14 cellular contexts compared by ENCODE assay signal in the genomic region with DNA sequence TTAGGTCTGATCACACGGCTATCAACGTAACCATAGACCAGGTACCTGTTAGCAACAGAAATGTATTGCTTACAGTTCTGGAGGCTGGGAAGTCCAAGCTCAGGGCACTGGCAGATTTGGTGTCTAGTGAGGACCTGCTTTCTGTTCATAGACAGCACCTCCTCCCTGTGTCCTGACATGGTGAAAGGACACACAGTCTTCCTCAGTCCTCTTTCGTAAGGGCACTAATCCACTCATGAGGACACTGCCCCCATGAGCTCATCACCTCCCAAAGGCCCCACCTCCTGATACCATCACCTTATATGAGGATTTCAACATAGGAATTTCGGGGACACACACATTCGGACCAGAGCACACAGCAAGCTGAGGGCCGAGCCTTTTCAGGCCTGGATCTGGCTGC.
DNase-seq lines count a peak whose midpoint lies in the region; ATAC-seq and TF ChIP-seq lines count a peak whose summit lies in the region.
"Had no signal": no experiment of that assay in that cellular context is flagged by ENCODE, and none has a peak within 500 bp of the region (broad histone marks: within the 10 kb centered on the region; RNA-seq: fewer than 3 reads in every experiment).

No MANE protein-coding gene starts in this region.

- no peaks in the 10 kb centered on the region for H3K27me3 Mint-ChIP-seq in WTC11 (ENCODE audit: low read depth)
- H3K27me3 Mint-ChIP-seq in chondrocyte (ENCODE audit: low read depth): no peaks in the 10 kb centered on the region
- H3K27me3 Mint-ChIP-seq: CD4-positive, CD25-positive, alpha-beta regulatory T cell had no signal

- intact Hi-C loops in Right ventricle myocardium superior (cut with DNase I) (no loop called here), left ventricle myocardium inferior (cut with micrococcal nuclease) (no loop called here), psoas muscle (cut with DNase I) (no loop called here)

- TF ChIP-seq CTCF in WTC11 (IDR thresholded peaks at IDR 0.05): no peak
- TF ChIP-seq CTCF in left ventricle myocardium inferior (IDR thresholded peaks at IDR 0.05; ENCODE audit: borderline replicate concordance): no peak
- TF ChIP-seq CTCF in psoas muscle (IDR thresholded peaks at IDR 0.05): no peak
- no peak for TF ChIP-seq CTCF in chondrocyte (IDR thresholded peaks at IDR 0.05)

- ATAC-seq in WTC11 (no peak), Right ventricle myocardium superior (ENCODE audit: poor library complexity) (peak; percentile 13), psoas muscle (peak; percentile 12 to 85 (median 85))

- in situ Hi-C loops in HAP-1 (cut with MboI; ENCODE audit: low sequenced_read_pairs): no loop called here

- H3K36me3 ChIP-seq in left ventricle myocardium inferior: peaks cover 48% of the 10 kb centered on the region
- peaks cover 0 to 53% of the 10 kb centered on the region in 2 donors for H3K36me3 ChIP-seq in psoas muscle (ENCODE audit: insufficient read depth in 1 of 2, low read depth in 1 of 2)
- no peaks in the 10 kb centered on the region; the same call in 1 of the 2 replicates for H3K36me3 ChIP-seq in HAP-1 (replicated peaks)

- POLR2A ChIA-PET in WTC11 (lab: Charles Lee): no interaction called here

- no peaks in the 10 kb centered on the region for H3K27me3 ChIP-seq in left ventricle myocardium inferior (ENCODE audit: low read depth)
- no peaks in the 10 kb centered on the region for H3K27me3 ChIP-seq in psoas muscle (ENCODE audit: insufficient read depth in 3 of 3, low read length in 2 of 3)
- H3K27me3 ChIP-seq in HAP-1 (ENCODE audit: low read depth): no peaks in the 10 kb centered on the region
- H3K27me3 ChIP-seq: BLaER1 treated with 17β-estradiol and CSF1 and Interleukin-3, amounts not matched to agents 10 nM and 100 nM had no signal

- WGBS in psoas muscle, 3 donors: 79 to 94% (median 80%) methylated on average over 6 of the region's 6 CpGs

- H3K4me3 ChIP-seq in left ventricle myocardium inferior (no peak overlapping the region), psoas muscle (no peak overlapping the region), HAP-1 (no peak overlapping the region)
- H3K4me3 ChIP-seq: BLaER1 treated with 17β-estradiol and CSF1 and Interleukin-3, amounts not matched to agents 10 nM and 100 nM; GM23248 had no signal

- peaks cover 55% of the 10 kb centered on the region for H3K4me1 ChIP-seq in left ventricle myocardium inferior
- no peaks in the 10 kb centered on the region for H3K4me1 ChIP-seq in psoas muscle
- no peaks in the 10 kb centered on the region for H3K4me1 ChIP-seq in HAP-1

- no peak overlapping the region for H3K4me3 Mint-ChIP-seq in WTC11
- no peak overlapping the region for H3K4me3 Mint-ChIP-seq in chondrocyte (ENCODE audit: unreplicated experiment)
- H3K4me3 Mint-ChIP-seq: CD4-positive, CD25-positive, alpha-beta regulatory T cell had no signal

- peak overlapping the region; percentile 78 for H3K27ac ChIP-seq in left ventricle myocardium inferior (replicated peaks)
- H3K27ac ChIP-seq in psoas muscle: peak overlapping the region; percentile 55
- H3K27ac ChIP-seq: BLaER1 treated with 17β-estradiol and CSF1 and Interleukin-3, amounts not matched to agents 10 nM and 100 nM; GM23248 had no signal

- H3K9me3 ChIP-seq in left ventricle myocardium inferior (replicated peaks) (no peaks in the 10 kb centered on the region), psoas muscle (no peaks in the 10 kb centered on the region), HAP-1 (no peaks in the 10 kb centered on the region)

- no peak for DNase-seq in WTC11 (ENCODE audit: low spot score)
- DNase-seq in Right ventricle myocardium superior: no peak
- DNase-seq in left ventricle myocardium inferior: no peak
- no peak for DNase-seq in psoas muscle
- DNase-seq in chondrocyte (ENCODE audit: low spot score): no peak
- no peak for DNase-seq in DMS 273 (lab: John Stamatoyannopoulos, UW; ENCODE audit: unreplicated experiment)
- DNase-seq in HAP-1 (ENCODE audit: low spot score in 2 of 2): no peak
- no peak for DNase-seq in NK-92 treated with Interleukin-12 subunit alpha and Interleukin-12 subunit beta, amount 100 ng/mL, for 24 hours (lab: John Stamatoyannopoulos, UW)
- DNase-seq: ACHN; CD4-positive, CD25-positive, alpha-beta regulatory T cell; DMS 273 treated with DMSO at 0.1 percent for 48 hours; GM23248; H7 had no signal

- H3K4me1 Mint-ChIP-seq in WTC11 (no peaks in the 10 kb centered on the region; the same call in 1 of the 2 replicates), chondrocyte (ENCODE audit: low read depth) (peaks cover 3% of the 10 kb centered on the region)
- H3K4me1 Mint-ChIP-seq: CD4-positive, CD25-positive, alpha-beta regulatory T cell had no signal

- H3K27ac Mint-ChIP-seq in WTC11 (0 out of 2 replicates have a peak overlapping the region, but pooled peaks have one; percentile 23), chondrocyte (ENCODE audit: unreplicated experiment) (no peak overlapping the region)
- H3K27ac Mint-ChIP-seq: CD4-positive, CD25-positive, alpha-beta regulatory T cell had no signal

- CTCF ChIA-PET in WTC11 (lab: Charles Lee): interaction anchor here (2.0 kb wide), 1 partner anchor 68 kb away, joined by 7 read pairs; no protein-coding TSS in a partner anchor

- H3K9me3 Mint-ChIP-seq in WTC11 (no peaks in the 10 kb centered on the region), chondrocyte (ENCODE audit: low read depth) (no peaks in the 10 kb centered on the region)

- peaks cover 39% of the 10 kb centered on the region for H3K36me3 Mint-ChIP-seq in WTC11
- H3K36me3 Mint-ChIP-seq in chondrocyte (ENCODE audit: low read depth): peaks cover 15% of the 10 kb centered on the region
- H3K36me3 Mint-ChIP-seq: CD4-positive, CD25-positive, alpha-beta regulatory T cell had no signal

TF ChIP-seq in WTC11, 78 proteins besides CTCF, POLR2A, EP300 and RAD21 (continues in another document):
- TF ChIP-seq JUN (CRISPR knock-in tag; IDR thresholded peaks at IDR 0.05): no peak
- TF ChIP-seq PRRX2 (CRISPR knock-in tag; IDR thresholded peaks at IDR 0.05): no peak
- TF ChIP-seq, protein P1, sequence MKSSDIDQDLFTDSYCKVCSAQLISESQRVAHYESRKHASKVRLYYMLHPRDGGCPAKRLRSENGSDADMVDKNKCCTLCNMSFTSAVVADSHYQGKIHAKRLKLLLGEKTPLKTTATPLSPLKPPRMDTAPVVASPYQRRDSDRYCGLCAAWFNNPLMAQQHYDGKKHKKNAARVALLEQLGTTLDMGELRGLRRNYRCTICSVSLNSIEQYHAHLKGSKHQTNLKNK (CRISPR knock-in tag; IDR thresholded peaks at IDR 0.05): no peak
- TF ChIP-seq, protein P2, sequence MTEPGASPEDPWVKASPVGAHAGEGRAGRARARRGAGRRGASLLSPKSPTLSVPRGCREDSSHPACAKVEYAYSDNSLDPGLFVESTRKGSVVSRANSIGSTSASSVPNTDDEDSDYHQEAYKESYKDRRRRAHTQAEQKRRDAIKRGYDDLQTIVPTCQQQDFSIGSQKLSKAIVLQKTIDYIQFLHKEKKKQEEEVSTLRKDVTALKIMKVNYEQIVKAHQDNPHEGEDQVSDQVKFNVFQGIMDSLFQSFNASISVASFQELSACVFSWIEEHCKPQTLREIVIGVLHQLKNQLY (CRISPR knock-in tag; IDR thresholded peaks at IDR 0.05): no peak
- TF ChIP-seq, protein P3, sequence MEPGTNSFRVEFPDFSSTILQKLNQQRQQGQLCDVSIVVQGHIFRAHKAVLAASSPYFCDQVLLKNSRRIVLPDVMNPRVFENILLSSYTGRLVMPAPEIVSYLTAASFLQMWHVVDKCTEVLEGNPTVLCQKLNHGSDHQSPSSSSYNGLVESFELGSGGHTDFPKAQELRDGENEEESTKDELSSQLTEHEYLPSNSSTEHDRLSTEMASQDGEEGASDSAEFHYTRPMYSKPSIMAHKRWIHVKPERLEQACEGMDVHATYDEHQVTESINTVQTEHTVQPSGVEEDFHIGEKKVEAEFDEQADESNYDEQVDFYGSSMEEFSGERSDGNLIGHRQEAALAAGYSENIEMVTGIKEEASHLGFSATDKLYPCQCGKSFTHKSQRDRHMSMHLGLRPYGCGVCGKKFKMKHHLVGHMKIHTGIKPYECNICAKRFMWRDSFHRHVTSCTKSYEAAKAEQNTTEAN (CRISPR knock-in tag; IDR thresholded peaks at IDR 0.05): no peak
- TF ChIP-seq SP1 (CRISPR knock-in tag; conservative IDR thresholded peaks at IDR 0.05): no peak
- TF ChIP-seq, protein P4, sequence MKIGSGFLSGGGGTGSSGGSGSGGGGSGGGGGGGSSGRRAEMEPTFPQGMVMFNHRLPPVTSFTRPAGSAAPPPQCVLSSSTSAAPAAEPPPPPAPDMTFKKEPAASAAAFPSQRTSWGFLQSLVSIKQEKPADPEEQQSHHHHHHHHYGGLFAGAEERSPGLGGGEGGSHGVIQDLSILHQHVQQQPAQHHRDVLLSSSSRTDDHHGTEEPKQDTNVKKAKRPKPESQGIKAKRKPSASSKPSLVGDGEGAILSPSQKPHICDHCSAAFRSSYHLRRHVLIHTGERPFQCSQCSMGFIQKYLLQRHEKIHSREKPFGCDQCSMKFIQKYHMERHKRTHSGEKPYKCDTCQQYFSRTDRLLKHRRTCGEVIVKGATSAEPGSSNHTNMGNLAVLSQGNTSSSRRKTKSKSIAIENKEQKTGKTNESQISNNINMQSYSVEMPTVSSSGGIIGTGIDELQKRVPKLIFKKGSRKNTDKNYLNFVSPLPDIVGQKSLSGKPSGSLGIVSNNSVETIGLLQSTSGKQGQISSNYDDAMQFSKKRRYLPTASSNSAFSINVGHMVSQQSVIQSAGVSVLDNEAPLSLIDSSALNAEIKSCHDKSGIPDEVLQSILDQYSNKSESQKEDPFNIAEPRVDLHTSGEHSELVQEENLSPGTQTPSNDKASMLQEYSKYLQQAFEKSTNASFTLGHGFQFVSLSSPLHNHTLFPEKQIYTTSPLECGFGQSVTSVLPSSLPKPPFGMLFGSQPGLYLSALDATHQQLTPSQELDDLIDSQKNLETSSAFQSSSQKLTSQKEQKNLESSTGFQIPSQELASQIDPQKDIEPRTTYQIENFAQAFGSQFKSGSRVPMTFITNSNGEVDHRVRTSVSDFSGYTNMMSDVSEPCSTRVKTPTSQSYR (CRISPR knock-in tag; IDR thresholded peaks at IDR 0.05): no peak
- TF ChIP-seq, protein P5, sequence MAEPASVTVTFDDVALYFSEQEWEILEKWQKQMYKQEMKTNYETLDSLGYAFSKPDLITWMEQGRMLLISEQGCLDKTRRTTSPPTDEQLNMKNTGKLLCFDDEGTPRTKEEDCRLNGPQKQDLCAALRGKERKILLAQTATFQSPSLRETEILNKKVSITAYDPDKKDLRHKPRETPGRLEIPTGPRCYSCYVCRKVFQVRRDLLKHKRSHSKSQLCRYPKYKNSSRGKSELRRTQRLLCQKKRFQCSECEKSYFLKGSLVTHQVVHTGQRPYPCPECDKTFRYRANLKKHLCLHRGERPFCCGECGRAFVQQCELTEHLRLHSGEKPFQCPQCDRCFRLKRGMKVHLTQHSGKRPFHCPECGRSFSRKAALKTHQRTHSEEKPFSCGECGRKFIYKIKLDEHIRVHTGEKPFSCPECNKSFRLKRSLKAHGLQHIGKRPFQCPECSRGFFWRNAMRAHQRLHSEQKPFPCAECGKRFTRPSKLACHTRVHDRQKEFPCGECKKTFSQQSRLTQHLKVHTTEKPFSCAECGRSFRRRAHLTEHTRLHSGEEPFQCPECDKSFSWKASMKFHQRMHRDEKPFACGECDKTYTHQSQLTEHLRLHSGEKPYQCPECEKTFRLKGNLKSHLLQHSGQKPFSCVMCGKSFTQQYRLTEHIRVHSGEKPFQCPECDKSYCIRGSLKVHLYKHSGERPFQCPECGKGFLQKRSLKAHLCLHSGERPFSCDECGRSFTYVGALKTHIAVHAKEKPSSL (CRISPR knock-in tag; conservative IDR thresholded peaks at IDR 0.05): no peak
